In genomic region chr21:26043891-26044290, GRCh38 we compare ENCODE assay signal across 20 cellular contexts.
"Had no signal": no experiment of that assay in that cellular context is flagged by ENCODE, and none has a peak within 500 bp of the region (broad histone marks: within the 10 kb centered on the region; RNA-seq: fewer than 3 reads in every experiment).

No MANE protein-coding gene starts in this region.

- H3K9me3 ChIP-seq: left ventricle myocardium inferior, ovary, right atrium auricular region, spleen, suprapubic skin, thoracic aorta, tibial artery, uterus had no signal

- H3K4me1 ChIP-seq: right atrium auricular region, spleen, uterus had no signal

- H2AFZ ChIP-seq: hepatocyte had no signal

- H3K27me3 ChIP-seq: hepatocyte, ovary, right atrium auricular region, spleen, suprapubic skin, tibial artery, uterus had no signal

- H3K4me3 ChIP-seq: hepatocyte, left ventricle myocardium inferior, lung, ovary, right atrium auricular region, spleen, suprapubic skin, thoracic aorta, tibial artery, uterus had no signal

- H3K4me2 ChIP-seq: hepatocyte had no signal

- DNase-seq: islet precursor cell; left ventricle myocardium inferior; mesendoderm; naive B cell; natural killer cell; nephron progenitor cell; ovary; small intestine; spleen; stimulated activated CD4-positive, alpha-beta T cell treated with anti-CD3 and anti-CD28 coated beads, Interleukin-4, amount 100 ng/mL, for 24 hours; stimulated activated naive CD4-positive, alpha-beta T cell; tibial artery; uterus had no signal

- FAIRE-seq: small intestine had no signal

- H3K36me3 ChIP-seq: ovary, thoracic aorta, uterus had no signal

- ATAC-seq: natural killer cell; sciatic nerve; stimulated activated effector memory CD8-positive, alpha-beta T cell treated with anti-CD3 and anti-CD28 coated beads, Interleukin-12 subunit alpha, Interleukin-12 subunit beta, amount 100 ng/mL, for 72 hours had no signal

- H3K27ac ChIP-seq: hepatocyte, left ventricle myocardium inferior, ovary, right atrium auricular region, spleen, suprapubic skin, thoracic aorta, tibial artery, uterus had no signal
